In genomic region chr2:207502199-207502598, GRCh38 we compare ENCODE assay signal across 22 cellular contexts. TPM values are rescaled to one million over a fixed set of nuclear protein-coding genes. Genes with fewer than 3 reads are reported as not detected.
DNase-seq lines count a peak whose midpoint lies in the region; ATAC-seq lines count a peak whose summit lies in the region.
"Had no signal": no experiment of that assay in that cellular context is flagged by ENCODE, and none has a peak within 500 bp of the region (broad histone marks: within the 10 kb centered on the region; RNA-seq: fewer than 3 reads in every experiment).

No MANE protein-coding gene starts in this region.

- no peak overlapping the region for H3K4me3 Mint-ChIP-seq in activated naive CD8-positive, alpha-beta T cell
- H3K4me3 Mint-ChIP-seq in activated naive CD8-positive, alpha-beta T cell treated with anti-CD3 and anti-CD28 coated beads for 36 hours: no peak overlapping the region
- peak overlapping the region in 2 of 5 donors; percentile 33 to 42 for H3K4me3 Mint-ChIP-seq in immature natural killer cell
- H3K4me3 Mint-ChIP-seq: activated CD4-positive, alpha-beta memory T cell treated with anti-CD3 and anti-CD28 coated beads for 36 hours had no signal

- no peaks in the 10 kb centered on the region for H3K27me3 Mint-ChIP-seq in activated naive CD8-positive, alpha-beta T cell
- H3K27me3 Mint-ChIP-seq in activated naive CD8-positive, alpha-beta T cell treated with anti-CD3 and anti-CD28 coated beads for 36 hours: no peaks in the 10 kb centered on the region
- peaks cover 5 to 13% (median 6%) of the 10 kb centered on the region in 3 donors for H3K27me3 Mint-ChIP-seq in immature natural killer cell (ENCODE audit: low read depth in 3 of 3)
- H3K27me3 Mint-ChIP-seq: activated CD4-positive, alpha-beta memory T cell treated with anti-CD3 and anti-CD28 coated beads for 36 hours had no signal

- H3K27ac ChIP-seq in aorta (ENCODE audit: low read depth in 1 of 2, low read length in 2 of 2): no peak overlapping the region
- H3K27ac ChIP-seq: GM23248, prostate gland, tibial artery had no signal

- ATAC-seq in aorta (ENCODE audit: low FRiP score) (no peak), GM18909 (IDR thresholded peaks at IDR 0.05; ENCODE audit: poor library complexity, unreplicated experiment) (no peak), HG03342 (IDR thresholded peaks at IDR 0.05; ENCODE audit: unreplicated experiment) (no peak)

- no peaks in the 10 kb centered on the region for H3K27me3 ChIP-seq in aorta (ENCODE audit: control insufficient read depth in 1 of 2, insufficient read depth in 2 of 2, low read length in 1 of 2)
- H3K27me3 ChIP-seq: adrenal gland, tibial artery had no signal

- H3K9me3 ChIP-seq in aorta (ENCODE audit: control insufficient read depth, low read length): no peaks in the 10 kb centered on the region
- H3K9me3 ChIP-seq: adrenal gland, prostate gland, tibial artery had no signal

- H3K4me1 ChIP-seq in aorta (ENCODE audit: control insufficient read depth in 1 of 2, insufficient read depth in 2 of 2, low read length in 2 of 2): peaks cover 1 to 9% of the 10 kb centered on the region in 2 donors
- H3K4me1 ChIP-seq: prostate gland had no signal

- 95% methylated on average over 3 of the region's 3 CpGs for WGBS in aorta, 2 donors

- H3K4me1 Mint-ChIP-seq in activated naive CD8-positive, alpha-beta T cell (ENCODE audit: low read depth): peaks cover 45% of the 10 kb centered on the region
- H3K4me1 Mint-ChIP-seq in activated naive CD8-positive, alpha-beta T cell treated with anti-CD3 and anti-CD28 coated beads for 36 hours: peaks cover 68% of the 10 kb centered on the region
- H3K4me1 Mint-ChIP-seq in immature natural killer cell: peaks cover 67 to 92% of the 10 kb centered on the region in 2 donors

- H3K36me3 ChIP-seq in aorta (ENCODE audit: control insufficient read depth in 1 of 2, insufficient read depth in 2 of 2, low read length in 1 of 2): no peaks in the 10 kb centered on the region
- H3K36me3 ChIP-seq: adrenal gland, prostate gland, tibial artery had no signal

- intact Hi-C loops in aorta (cut with DNase I): loop anchor here in 1 of 2 donors (10.0 kb wide), 1 partner anchor 213 kb away; the partner anchor contains the start of gene CCNYL1

- H3K9me3 Mint-ChIP-seq in activated naive CD8-positive, alpha-beta T cell (ENCODE audit: low read depth): no peaks in the 10 kb centered on the region
- no peaks in the 10 kb centered on the region for H3K9me3 Mint-ChIP-seq in activated naive CD8-positive, alpha-beta T cell treated with anti-CD3 and anti-CD28 coated beads for 36 hours
- no peaks in the 10 kb centered on the region for H3K9me3 Mint-ChIP-seq in immature natural killer cell
- H3K9me3 Mint-ChIP-seq: activated CD4-positive, alpha-beta memory T cell treated with anti-CD3 and anti-CD28 coated beads for 36 hours had no signal

- H3K4me3 ChIP-seq in aorta (ENCODE audit: low read length in 2 of 2): no peak overlapping the region
- H3K4me3 ChIP-seq: adrenal gland, GM23248, prostate gland, tibial artery had no signal

- no peaks in the 10 kb centered on the region for H3K36me3 Mint-ChIP-seq in activated naive CD8-positive, alpha-beta T cell
- H3K36me3 Mint-ChIP-seq in activated naive CD8-positive, alpha-beta T cell treated with anti-CD3 and anti-CD28 coated beads for 36 hours: peaks cover 7% of the 10 kb centered on the region
- peaks cover 0 to 4% (median 0%) of the 10 kb centered on the region in 3 donors for H3K36me3 Mint-ChIP-seq in immature natural killer cell
- H3K36me3 Mint-ChIP-seq: activated CD4-positive, alpha-beta memory T cell treated with anti-CD3 and anti-CD28 coated beads for 36 hours had no signal

- no peak for DNase-seq in activated naive CD8-positive, alpha-beta T cell treated with anti-CD3 and anti-CD28 coated beads for 36 hours
- DNase-seq in cerebellar cortex (ENCODE audit: low spot score) (peak; percentile 10), immature natural killer cell (no peak), superior temporal gyrus (ENCODE audit: extremely low spot score) (peak; percentile 8), aorta (no peak)
- DNase-seq: activated CD4-positive, alpha-beta memory T cell treated with anti-CD3 and anti-CD28 coated beads for 36 hours; activated effector memory CD4-positive, alpha-beta T cell treated with anti-CD3 and anti-CD28 coated beads, Interleukin-2, amount 50 U/mL, for 16 hours; AML-193; DMS79 treated with DMSO at 0.1 percent for 48 hours; glutamatergic neuron; GM23248; midbrain; NCI-H1092; NCI-H524 treated with DMSO at 0.1 percent for 48 hours; small intestine; stimulated activated naive CD4-positive, alpha-beta T cell treated with Interleukin-2 at 50 U/mL for 16 hours; tibial artery had no signal

- peak overlapping the region; percentile 11 for H3K27ac Mint-ChIP-seq in activated naive CD8-positive, alpha-beta T cell
- H3K27ac Mint-ChIP-seq in activated naive CD8-positive, alpha-beta T cell treated with anti-CD3 and anti-CD28 coated beads for 36 hours: no peak overlapping the region
- H3K27ac Mint-ChIP-seq in immature natural killer cell: peak overlapping the region in 4 of 6 donors; percentile 8 to 27 (median 12)
- H3K27ac Mint-ChIP-seq: activated CD4-positive, alpha-beta memory T cell treated with anti-CD3 and anti-CD28 coated beads for 36 hours had no signal

RNA-seq across cellular contexts. Expression of gene CREB1, which starts 27.6 kb away (rescaled TPM):
- 10 to 100 TPM; 71.9 to 81.8 TPM for total RNA-seq in activated naive CD8-positive, alpha-beta T cell treated with anti-CD3 and anti-CD28 coated beads for 36 hours
- 10 to 100 TPM; 48.7 to 64.8 (median 59.4) TPM for polyA plus RNA-seq in immature natural killer cell
- 10 to 100 TPM; 62.0 to 88.7 TPM for total RNA-seq in aorta
- polyA plus RNA-seq in aorta: 1 to 10 TPM; 8.4 to 9.3 TPM

Comparison
In these comparisons a context has a peak if more than half of its experiments do, and no peak if none do; other contexts are left out.
1. DNase-seq: peak in cerebellar cortex (single experiment) and superior temporal gyrus (single experiment); none in activated naive CD8-positive, alpha-beta T cell treated with anti-CD3 and anti-CD28 coated beads for 36 hours (single experiment), immature natural killer cell (0 of 3) and aorta (0 of 2).